ENCODE assay signal across 29 cellular contexts in genomic region chr22:23498811-23499798, GRCh38.
DNase-seq lines count a peak whose midpoint lies in the region; ATAC-seq, FAIRE-seq and TF ChIP-seq lines count a peak whose summit lies in the region.
"Had no signal": no experiment of that assay in that cellular context is flagged by ENCODE, and none has a peak within 500 bp of the region (broad histone marks: within the 10 kb centered on the region; RNA-seq: fewer than 3 reads in every experiment).

No MANE protein-coding gene starts in this region.

- TF ChIP-seq CTCF in breast epithelium (IDR thresholded peaks at IDR 0.05): no peak
- TF ChIP-seq CTCF in mammary epithelial cell (conservative IDR thresholded peaks at IDR 0.05 in 1 of 2, IDR thresholded peaks at IDR 0.05 in 1 of 2; ENCODE audit: extremely low read depth in 1 of 2, insufficient read depth in 1 of 2, low read depth in 1 of 2, low read length in 2 of 2): no peak
- TF ChIP-seq CTCF in H1 (IDR thresholded peaks at IDR 0.05; ENCODE audit: control extremely low read depth in 1 of 3, insufficient read depth in 1 of 3, low read depth in 1 of 3, low read length in 3 of 3): no peak
- no peak for TF ChIP-seq CTCF in mesothelial cell of epicardium (IDR thresholded peaks at IDR 0.05; ENCODE audit: unreplicated experiment)

- peaks cover 38% of the 10 kb centered on the region for H3K4me1 Mint-ChIP-seq in mesothelial cell of epicardium

- peak overlapping the region; percentile 97; the same call in 1 of the 2 replicates for H2BK20ac ChIP-seq in H1 (ENCODE audit: low read length)

- 58% methylated on average over 9 of the region's 22 CpGs for WGBS in mammary epithelial cell (ENCODE audit: low coverage, missing lambda C conversion rate)
- WGBS in H1 (ENCODE audit: extremely low coverage in 1 of 2, insufficient coverage in 1 of 2, insufficient read length in 1 of 2, insufficient replicate concordance in 2 of 2, low coverage in 1 of 2, low lambda C conversion rate in 2 of 2, missing lambda C conversion rate in 1 of 2), 2 experiments: 68% methylated on average over 19 of the region's 22 CpGs; no CpG with 5 or more reads in 1 of the 2 experiments

- peak in 1 of 2 donors; percentile 20 for DNase-seq in breast epithelium (ENCODE audit: low spot score in 2 of 2)
- DNase-seq in mammary epithelial cell: no peak
- DNase-seq in H1 (ENCODE audit: low read depth in 1 of 2, low spot score in 2 of 2): peak in 1 of 2 experiments; percentile 43
- DNase-seq in mesothelial cell of epicardium (ENCODE audit: low spot score in 2 of 2, unreplicated experiment in 2 of 2): peak in 1 of 2 experiments; percentile 27
- DNase-seq in urothelium cell line (ENCODE audit: low spot score): peak; percentile 12
- no peak for DNase-seq in effector memory CD4-positive, alpha-beta T cell
- DNase-seq: activated CD4-positive, alpha-beta T cell treated with anti-CD3 and anti-CD28 coated beads for 1 hour; activated effector memory CD4-positive, alpha-beta T cell treated with anti-CD3 and anti-CD28 coated beads, Interleukin-2, amount 50 U/mL, for 16 hours; activated naive CD8-positive, alpha-beta T cell treated with anti-CD3 and anti-CD28 coated beads, Interleukin-2, amount 10 ng/mL, durations not matched to agents 7 days and 5 days; CD4-positive, CD25-positive, alpha-beta regulatory T cell; glutamatergic neuron; Kasumi-1; NCI-H1436; NCI-H446; NCI-H774; SK-N-SH; stimulated activated naive CD4-positive, alpha-beta T cell had no signal

- POLR2A ChIA-PET in H1 (lab: Charles Lee; ENCODE audit: partially characterized antibody): no interaction called here

- H3K79me2 ChIP-seq in mammary epithelial cell (ENCODE audit: insufficient read depth, low read length): no peaks in the 10 kb centered on the region
- no peaks in the 10 kb centered on the region for H3K79me2 ChIP-seq in H1 (ENCODE audit: control insufficient read depth in 1 of 2, insufficient read depth in 2 of 2, low read length in 2 of 2)

- H3K4me2 ChIP-seq in mammary epithelial cell (ENCODE audit: insufficient read depth, low read depth, low read length) (no peak overlapping the region), H1 (ENCODE audit: insufficient read depth in 1 of 2, low read depth in 2 of 2, low read length in 2 of 2) (peak overlapping the region; percentile 2 to 21; a peak in 2 of 4 replicates)
- H3K4me2 ChIP-seq: SK-N-SH had no signal

- peak overlapping the region; percentile 92 for H3K27ac Mint-ChIP-seq in mesothelial cell of epicardium
- H3K27ac Mint-ChIP-seq: T-helper 1 cell treated with Interleukin-12 subunit alpha and Interleukin-12 subunit beta and Interleukin-4 antibody, amounts not matched to agents 30 μg/mL and 1 μg/mL, for 36 hours had no signal

- no peaks in the 10 kb centered on the region for H3K36me3 Mint-ChIP-seq in mesothelial cell of epicardium
- H3K36me3 Mint-ChIP-seq: activated naive CD8-positive, alpha-beta T cell treated with anti-CD3 and anti-CD28 coated beads, Interleukin-2, amount 10 ng/mL, durations not matched to agents 7 days and 5 days; CD4-positive, CD25-positive, alpha-beta regulatory T cell had no signal

- FAIRE-seq in H1 (lab: Jason Lieb, UNC): no peak
- peak; percentile 96 for FAIRE-seq in urothelium cell line (lab: Jason Lieb, UNC)
- FAIRE-seq: GM12891, TTC549 had no signal

- no peak for TF ChIP-seq RAD21 in H1 (IDR thresholded peaks at IDR 0.05 in 1 of 2, conservative IDR thresholded peaks at IDR 0.05 in 1 of 2; ENCODE audit: low read depth in 2 of 2, low read length in 2 of 2)

- H3K56ac ChIP-seq in H1 (replicated peaks; ENCODE audit: insufficient read length, low read depth, low read length): no peak overlapping the region

- H3K4me3 ChIP-seq in breast epithelium (no peak overlapping the region), mammary epithelial cell (replicated peaks in 1 of 3; ENCODE audit: insufficient read depth in 1 of 3, low read depth in 2 of 3, low read length in 3 of 3) (no peak overlapping the region), H1 (ENCODE audit: extremely low read depth in 1 of 4, insufficient read depth in 2 of 4, low read depth in 3 of 4, low read length in 4 of 4) (no peak overlapping the region)
- H3K4me3 ChIP-seq in effector memory CD4-positive, alpha-beta T cell (ENCODE audit: insufficient read depth, low read depth, low read length, poor library complexity, severe bottlenecking): no peak overlapping the region
- H3K4me3 ChIP-seq: ascending aorta, psoas muscle, suprapubic skin, vagina had no signal

- H3K23ac ChIP-seq in H1 (ENCODE audit: insufficient read length): no peak overlapping the region

- in situ Hi-C loops in mammary epithelial cell (cut with MboI; ENCODE audit: low sequenced_read_pairs in 2 of 2): no loop called here

- no peak overlapping the region for H3K4me3 Mint-ChIP-seq in mesothelial cell of epicardium
- H3K4me3 Mint-ChIP-seq: activated naive CD8-positive, alpha-beta T cell treated with anti-CD3 and anti-CD28 coated beads, Interleukin-2, amount 10 ng/mL, durations not matched to agents 7 days and 5 days; CD4-positive, CD25-positive, alpha-beta regulatory T cell; T-helper 1 cell treated with Interleukin-12 subunit alpha and Interleukin-12 subunit beta and Interleukin-4 antibody, amounts not matched to agents 30 μg/mL and 1 μg/mL, for 36 hours had no signal

- H2BK12ac ChIP-seq in H1 (ENCODE audit: low read depth, low read length): peak overlapping the region; percentile 99; the same call in 1 of the 2 replicates

- H3K14ac ChIP-seq in H1 (ENCODE audit: insufficient read length): no peak overlapping the region

- 0 out of 2 replicates have a peak overlapping the region, but pooled peaks have one; percentile 28 for H2AK5ac ChIP-seq in H1 (ENCODE audit: low read depth, low read length)

- H3K9me3 ChIP-seq in breast epithelium: no peaks in the 10 kb centered on the region
- H3K9me3 ChIP-seq in mammary epithelial cell (replicated peaks; ENCODE audit: insufficient read depth, low read length): no peaks in the 10 kb centered on the region
- no peaks in the 10 kb centered on the region for H3K9me3 ChIP-seq in H1 (ENCODE audit: insufficient read depth in 2 of 2, low read depth in 1 of 2, low read length in 1 of 2)
- no peaks in the 10 kb centered on the region for H3K9me3 ChIP-seq in effector memory CD4-positive, alpha-beta T cell (ENCODE audit: control insufficient read depth, low read length)
- H3K9me3 ChIP-seq: ascending aorta, neutrophil, psoas muscle, SK-N-SH, suprapubic skin, vagina had no signal

- no peak overlapping the region for H2BK120ac ChIP-seq in H1 (replicated peaks; ENCODE audit: low read depth, low read length)

- H2BK15ac ChIP-seq in H1 (ENCODE audit: low read length): peak overlapping the region; percentile 100

- H2BK5ac ChIP-seq in H1 (ENCODE audit: low read depth, low read length): no peak overlapping the region

- H3K36me3 ChIP-seq in breast epithelium: no peaks in the 10 kb centered on the region
- no peaks in the 10 kb centered on the region for H3K36me3 ChIP-seq in mammary epithelial cell (ENCODE audit: insufficient read depth, low read length)
- no peaks in the 10 kb centered on the region for H3K36me3 ChIP-seq in H1 (ENCODE audit: control insufficient read depth in 2 of 4, insufficient read depth in 4 of 4, low read length in 3 of 4)
- H3K36me3 ChIP-seq in effector memory CD4-positive, alpha-beta T cell (ENCODE audit: control insufficient read depth, insufficient read depth, low read length): no peaks in the 10 kb centered on the region
- H3K36me3 ChIP-seq: ascending aorta, neutrophil, suprapubic skin, vagina had no signal

- H4K20me1 ChIP-seq in mammary epithelial cell (ENCODE audit: insufficient read depth, low read length): no peaks in the 10 kb centered on the region
- H4K20me1 ChIP-seq in H1 (replicated peaks in 1 of 2; ENCODE audit: control insufficient read depth in 1 of 2, insufficient read depth in 2 of 2, low read length in 2 of 2): peaks cover 0 to 2% of the 10 kb centered on the region in 2 experiments

- peak overlapping the region; percentile 87 for H3K18ac ChIP-seq in H1 (ENCODE audit: extremely low read depth, low read length)

- peak overlapping the region; percentile 85 for H3K4ac ChIP-seq in H1 (replicated peaks; ENCODE audit: insufficient read length, low read depth, low read length)

- H4K91ac ChIP-seq in H1 (replicated peaks; ENCODE audit: insufficient read length, low read length): peak overlapping the region; percentile 74

- no peak overlapping the region for H4K5ac ChIP-seq in H1 (ENCODE audit: insufficient read length, low read depth, low read length)

- H3K27me3 Mint-ChIP-seq in mesothelial cell of epicardium (ENCODE audit: low read depth): no peaks in the 10 kb centered on the region

- no peak for TF ChIP-seq EP300 in H1 (IDR thresholded peaks at IDR 0.05; ENCODE audit: borderline replicate concordance in 1 of 2, low read depth in 2 of 2, low read length in 2 of 2)

- no peak for ATAC-seq in HG03280 (IDR thresholded peaks at IDR 0.05; ENCODE audit: unreplicated experiment)
- ATAC-seq in HG03439 (IDR thresholded peaks at IDR 0.05; ENCODE audit: unreplicated experiment): no peak
- ATAC-seq: psoas muscle had no signal

- H3K27me3 ChIP-seq in breast epithelium (no peaks in the 10 kb centered on the region), mammary epithelial cell (ENCODE audit: insufficient read depth, low read length) (no peaks in the 10 kb centered on the region), H1 (replicated peaks in 1 of 4; ENCODE audit: control insufficient read depth in 3 of 4, extremely low read depth in 1 of 4, insufficient read depth in 3 of 4, low read length in 3 of 4) (peaks cover 0 to 8% (median under 1%) of the 10 kb centered on the region in 4 experiments; a peak in 3 of 7 replicates)
- no peaks in the 10 kb centered on the region for H3K27me3 ChIP-seq in effector memory CD4-positive, alpha-beta T cell (replicated peaks; ENCODE audit: control insufficient read depth, insufficient read depth, low read length, poor library complexity, severe bottlenecking)
- H3K27me3 ChIP-seq: ascending aorta, neutrophil, vagina had no signal

- H3K27ac ChIP-seq in breast epithelium (peak overlapping the region; percentile 29 to 32), mammary epithelial cell (ENCODE audit: insufficient read depth, low read depth, low read length) (no peak overlapping the region), H1 (ENCODE audit: low read depth, low read length) (no peak overlapping the region)
- no peak overlapping the region for H3K27ac ChIP-seq in effector memory CD4-positive, alpha-beta T cell (ENCODE audit: insufficient read depth, low read length, poor library complexity, severe bottlenecking)
- H3K27ac ChIP-seq: ascending aorta, epithelial cell of prostate, HL-60, neutrophil, psoas muscle, suprapubic skin, vagina had no signal

- H2AFZ ChIP-seq in mammary epithelial cell (ENCODE audit: low read depth, low read length) (no peak overlapping the region), H1 (ENCODE audit: low read length) (no peak overlapping the region)

- H3K4me1 ChIP-seq in breast epithelium: peaks cover 0 to 10% of the 10 kb centered on the region in 2 donors
- H3K4me1 ChIP-seq in mammary epithelial cell (ENCODE audit: insufficient read depth, low read length): no peaks in the 10 kb centered on the region
- H3K4me1 ChIP-seq in H1 (replicated peaks in 1 of 4; ENCODE audit: control insufficient read depth in 3 of 4, insufficient read depth in 4 of 4, low read length in 3 of 4): peaks cover 0 to 10% (median 6%) of the 10 kb centered on the region in 4 experiments; a peak in 5 of 7 replicates
- H3K4me1 ChIP-seq in effector memory CD4-positive, alpha-beta T cell (ENCODE audit: control insufficient read depth, insufficient read depth, low read length, poor library complexity, severe bottlenecking): peaks cover 3% of the 10 kb centered on the region
- H3K4me1 ChIP-seq: ascending aorta, psoas muscle, vagina had no signal

- H3K9ac ChIP-seq in mammary epithelial cell (ENCODE audit: insufficient read depth, low read length) (no peak overlapping the region), H1 (replicated peaks in 1 of 4; ENCODE audit: extremely low read depth in 1 of 4, low read depth in 3 of 4, low read length in 3 of 4) (no peak overlapping the region)
- H3K9ac ChIP-seq: SK-N-SH had no signal

- BruUV-seq in mammary epithelial cell (replicated peaks; lab: Mats Ljungman, UMichigan): no TSS peak

- intact Hi-C loops in breast epithelium (cut with DNase I; ENCODE audit: low total_unique reads) (no loop called here), mammary epithelial cell (cut with micrococcal nuclease) (no loop called here)

- H3K9me3 Mint-ChIP-seq in mesothelial cell of epicardium: no peaks in the 10 kb centered on the region
- H3K9me3 Mint-ChIP-seq: activated naive CD8-positive, alpha-beta T cell treated with anti-CD3 and anti-CD28 coated beads, Interleukin-2, amount 10 ng/mL, durations not matched to agents 7 days and 5 days; T-helper 1 cell treated with Interleukin-12 subunit alpha and Interleukin-12 subunit beta and Interleukin-4 antibody, amounts not matched to agents 30 μg/mL and 1 μg/mL, for 36 hours had no signal

- TF ChIP-seq POLR2A in breast epithelium (IDR thresholded peaks at IDR 0.05) (no peak), H1 (IDR thresholded peaks at IDR 0.05; ENCODE audit: control extremely low read depth in 1 of 2, low read depth in 2 of 2, low read length in 2 of 2) (no peak)

- dilution Hi-C loops in mammary epithelial cell (cut with HindIII; ENCODE audit: low sequenced_read_pairs): no loop called here

- H3K23me2 ChIP-seq in H1 (ENCODE audit: low read depth, low read length): no peaks in the 10 kb centered on the region; the same call in 1 of the 2 replicates

- CTCF ChIA-PET in mammary epithelial cell (lab: Charles Lee; ENCODE audit: low non-redundant PET) (no interaction called here), H1 (lab: Charles Lee; ENCODE audit: partially characterized antibody) (interaction anchor here (0.6 to 1.7 kb wide), 4 partner anchors 36 to 1026 kb away, joined by 3 to 4 read pairs (median 4); no protein-coding TSS in a partner anchor)

- no peak overlapping the region for H4K8ac ChIP-seq in H1 (ENCODE audit: extremely low read depth, insufficient read depth, low read length)

- no peaks in the 10 kb centered on the region for H3K79me1 ChIP-seq in H1 (ENCODE audit: low read depth, low read length)

Comparison
In these comparisons a context has a peak if more than half of its experiments do, and no peak if none do; other contexts are left out.
1. H3K27ac ChIP-seq: peak in breast epithelium (2 of 2); none in mammary epithelial cell (single experiment), H1 (single experiment) and effector memory CD4-positive, alpha-beta T cell (single experiment).